Comparison of ENCODE assay signal across 28 cellular contexts in genomic region chr9:118918180-118918579, GRCh38.
"Had no signal": no experiment of that assay in that cellular context is flagged by ENCODE, and none has a peak within 500 bp of the region (broad histone marks: within the 10 kb centered on the region; RNA-seq: fewer than 3 reads in every experiment).

No MANE protein-coding gene starts in this region.

- H3K36me3 ChIP-seq: stomach, suprapubic skin, thoracic aorta, thyroid gland, tibial artery, tibial nerve, transverse colon, upper lobe of left lung, upper lobe of right lung, uterus, vagina had no signal

- H3K4me1 Mint-ChIP-seq: stimulated activated effector memory CD8-positive, alpha-beta T cell treated with anti-CD3 and anti-CD28 coated beads, Interleukin-12 subunit alpha, Interleukin-12 subunit beta, amount 100 ng/mL, for 72 hours; stimulated activated memory B cell treated with anti-CD40 and anti-IgM and Interleukin-4, amounts not matched to agents 10 μg/mL and 1 μg/mL and 100 μg/mL, for 72 hours; stimulated activated naive B cell treated with anti-CD40 and anti-IgM and Interleukin-4, amounts not matched to agents 10 μg/mL and 1 μg/mL and 100 μg/mL, for 72 hours; stimulated activated naive CD8-positive, alpha-beta T cell treated with anti-CD3 and anti-CD28 coated beads, Interleukin-15, amount 100 ng/mL, for 72 hours had no signal

- H3K4me1 ChIP-seq: stomach, suprapubic skin, testis, thyroid gland, tibial artery, tibial nerve, transverse colon, upper lobe of left lung, upper lobe of right lung, uterus, vagina had no signal

- ATAC-seq: stimulated activated effector memory CD8-positive, alpha-beta T cell treated with anti-CD3 and anti-CD28 coated beads, Interleukin-12 subunit alpha, Interleukin-12 subunit beta, amount 100 ng/mL, for 72 hours; stimulated activated memory B cell treated with anti-CD40 and anti-IgM and Interleukin-4, amounts not matched to agents 10 μg/mL and 1 μg/mL and 100 μg/mL, for 72 hours; stimulated activated naive B cell treated with anti-CD40 and anti-IgM and Interleukin-4, amounts not matched to agents 10 μg/mL and 1 μg/mL and 100 μg/mL, for 72 hours; stimulated activated naive CD8-positive, alpha-beta T cell treated with anti-CD3 and anti-CD28 coated beads, Interleukin-15, amount 100 ng/mL, for 72 hours; stimulated activated naive CD8-positive, alpha-beta T cell treated with anti-CD3 and anti-CD28 coated beads, Interleukin-15, Interleukin-2, amounts not matched to agents 100 U/mL and 50 U/mL, for 24 hours; upper lobe of right lung had no signal

- H3K4me3 Mint-ChIP-seq: stimulated activated effector memory CD8-positive, alpha-beta T cell treated with anti-CD3 and anti-CD28 coated beads, Interleukin-12 subunit alpha, Interleukin-12 subunit beta, amount 100 ng/mL, for 72 hours; stimulated activated memory B cell treated with anti-CD40 and anti-IgM and Interleukin-4, amounts not matched to agents 10 μg/mL and 1 μg/mL and 100 μg/mL, for 72 hours; stimulated activated naive B cell treated with anti-CD40 and anti-IgM and Interleukin-4, amounts not matched to agents 10 μg/mL and 1 μg/mL and 100 μg/mL, for 72 hours; stimulated activated naive CD8-positive, alpha-beta T cell treated with anti-CD3 and anti-CD28 coated beads, Interleukin-15, amount 100 ng/mL, for 72 hours; stimulated activated naive CD8-positive, alpha-beta T cell treated with anti-CD3 and anti-CD28 coated beads, Interleukin-15, Interleukin-2, amounts not matched to agents 100 ng/mL and 50 ng/mL, for 24 hours; type B pancreatic cell had no signal

- H3K9me3 ChIP-seq: suprapubic skin, testis, thoracic aorta, thyroid gland, transverse colon, upper lobe of right lung, uterus, vagina had no signal

- H3K36me3 Mint-ChIP-seq: stimulated activated effector memory CD8-positive, alpha-beta T cell treated with anti-CD3 and anti-CD28 coated beads, Interleukin-12 subunit alpha, Interleukin-12 subunit beta, amount 100 ng/mL, for 72 hours; stimulated activated memory B cell treated with anti-CD40 and anti-IgM and Interleukin-4, amounts not matched to agents 10 μg/mL and 1 μg/mL and 100 μg/mL, for 72 hours; stimulated activated naive B cell treated with anti-CD40 and anti-IgM and Interleukin-4, amounts not matched to agents 10 μg/mL and 1 μg/mL and 100 μg/mL, for 72 hours; type B pancreatic cell had no signal

- DNase-seq: stimulated activated CD4-positive, alpha-beta T cell treated with anti-CD3 and anti-CD28 coated beads, Interleukin-2, amount 100 ng/mL, for 48 hours; stimulated activated CD4-positive, alpha-beta T cell treated with anti-CD3 and anti-CD28 coated beads, Interleukin-4, amount 100 ng/mL, for 1 hour; stimulated activated CD4-positive, alpha-beta T cell treated with anti-CD3 and anti-CD28 coated beads, Interleukin-4, amount 100 ng/mL, for 24 hours; stimulated activated CD4-positive, alpha-beta T cell treated with anti-CD3 and anti-CD28 coated beads, Interleukin-4, amount 100 ng/mL, for 4 hours; stimulated activated CD8-positive, alpha-beta memory T cell treated with anti-CD3 and anti-CD28 coated beads, Interleukin-4, amount 100 ng/mL, for 48 hours; stimulated activated naive B cell treated with anti-CD40 and anti-IgM and Interleukin-4, amounts not matched to agents 10 μg/mL and 1 μg/mL and 100 μg/mL, for 72 hours; stimulated activated naive CD4-positive, alpha-beta T cell; stimulated activated naive CD4-positive, alpha-beta T cell treated with Interleukin-2 at 50 U/mL for 16 hours; stimulated activated naive CD8-positive, alpha-beta T cell treated with anti-CD3 and anti-CD28 coated beads, Interleukin-15, amount 100 ng/mL, for 72 hours; stimulated activated naive CD8-positive, alpha-beta T cell treated with anti-CD3 and anti-CD28 coated beads, Interleukin-15, Interleukin-2, amounts not matched to agents 100 U/mL and 50 U/mL, for 24 hours; stomach; substantia nigra; testis; thyroid gland; tibial artery; transverse colon; trophoblast cell; upper lobe of left lung; upper lobe of right lung; uterus had no signal

- H3K27ac ChIP-seq: stomach, suprapubic skin, testis, thoracic aorta, thyroid gland, tibial artery, tibial nerve, transverse colon, upper lobe of left lung, upper lobe of right lung, uterus, vagina had no signal

- H3K27me3 Mint-ChIP-seq: stimulated activated memory B cell treated with anti-CD40 and anti-IgM and Interleukin-4, amounts not matched to agents 10 μg/mL and 1 μg/mL and 100 μg/mL, for 72 hours; stimulated activated naive B cell treated with anti-CD40 and anti-IgM and Interleukin-4, amounts not matched to agents 10 μg/mL and 1 μg/mL and 100 μg/mL, for 72 hours; stimulated activated naive CD8-positive, alpha-beta T cell treated with anti-CD3 and anti-CD28 coated beads, Interleukin-15, amount 100 ng/mL, for 72 hours; stimulated activated naive CD8-positive, alpha-beta T cell treated with anti-CD3 and anti-CD28 coated beads, Interleukin-15, Interleukin-2, amounts not matched to agents 100 ng/mL and 50 ng/mL, for 24 hours; type B pancreatic cell had no signal

- H3K27me3 ChIP-seq: stomach, suprapubic skin, testis, thyroid gland, tibial artery, tibial nerve, transverse colon, upper lobe of left lung, upper lobe of right lung, uterus, vagina had no signal

- H3K27ac Mint-ChIP-seq: stimulated activated effector memory CD8-positive, alpha-beta T cell treated with anti-CD3 and anti-CD28 coated beads, Interleukin-12 subunit alpha, Interleukin-12 subunit beta, amount 100 ng/mL, for 72 hours; stimulated activated memory B cell treated with anti-CD40 and anti-IgM and Interleukin-4, amounts not matched to agents 10 μg/mL and 1 μg/mL and 100 μg/mL, for 72 hours; stimulated activated naive B cell treated with anti-CD40 and anti-IgM and Interleukin-4, amounts not matched to agents 10 μg/mL and 1 μg/mL and 100 μg/mL, for 72 hours; stimulated activated naive CD8-positive, alpha-beta T cell treated with anti-CD3 and anti-CD28 coated beads, Interleukin-15, amount 100 ng/mL, for 72 hours; stimulated activated naive CD8-positive, alpha-beta T cell treated with anti-CD3 and anti-CD28 coated beads, Interleukin-15, Interleukin-2, amounts not matched to agents 100 ng/mL and 50 ng/mL, for 24 hours; type B pancreatic cell had no signal

- H3K4me3 ChIP-seq: stomach, suprapubic skin, testis, thoracic aorta, thyroid gland, tibial artery, tibial nerve, transverse colon, upper lobe of left lung, upper lobe of right lung, uterus, vagina had no signal

- H3K9me3 Mint-ChIP-seq: type B pancreatic cell had no signal
